ENCODE assay signal across 11 cellular contexts in the genomic region with DNA sequence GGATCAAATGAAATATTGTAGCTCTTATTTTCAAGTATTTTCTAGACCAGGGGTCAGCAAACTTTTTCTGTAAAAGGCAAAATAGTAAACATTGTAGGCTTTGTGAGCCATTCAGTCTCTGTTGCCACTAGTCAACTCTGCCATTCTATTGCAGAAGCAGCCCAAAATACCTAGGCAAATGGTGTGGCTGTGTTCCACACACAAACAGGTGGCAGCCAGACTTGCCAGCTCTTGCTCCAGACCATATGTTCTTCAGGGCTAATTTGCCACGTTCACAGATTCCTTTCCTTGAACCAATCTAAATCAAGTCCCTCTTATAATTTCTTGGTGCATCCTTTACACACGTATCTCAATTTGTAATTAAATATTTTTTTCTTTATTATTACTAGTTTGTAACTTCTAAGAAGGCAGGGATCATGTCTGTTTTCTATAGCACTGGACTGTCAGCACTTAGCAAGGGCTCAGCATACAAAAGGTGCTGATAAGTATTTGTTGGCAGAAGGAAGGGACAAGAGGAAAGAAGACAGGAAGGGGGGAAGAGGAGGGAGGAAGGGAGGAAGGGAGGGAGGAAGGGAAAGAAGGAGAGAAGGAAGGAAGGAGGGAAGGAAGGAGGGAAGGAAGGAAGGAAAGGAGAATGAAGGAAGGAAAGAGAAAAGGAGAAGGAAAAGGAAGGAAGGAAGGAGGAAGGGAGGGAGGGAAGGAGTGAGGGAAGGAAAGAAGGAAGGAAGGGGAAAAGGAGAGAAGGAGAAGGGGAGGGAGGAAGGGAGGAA.
DNase-seq lines count a peak whose midpoint lies in the region; ATAC-seq and TF ChIP-seq lines count a peak whose summit lies in the region.
"Had no signal": no experiment of that assay in that cellular context is flagged by ENCODE, and none has a peak within 500 bp of the region (broad histone marks: within the 10 kb centered on the region; RNA-seq: fewer than 3 reads in every experiment).

No MANE protein-coding gene starts in this region.

- peak overlapping the region; percentile 63 for H3K27ac Mint-ChIP-seq in stimulated activated effector memory CD8-positive, alpha-beta T cell treated with anti-CD3 and anti-CD28 coated beads, Interleukin-12 subunit alpha, Interleukin-12 subunit beta, amount 100 ng/mL, for 72 hours
- no peak overlapping the region for H3K27ac Mint-ChIP-seq in activated CD8-positive, alpha-beta T cell treated with anti-CD3 and anti-CD28 coated beads, Interleukin-2, amount 10 ng/mL, durations not matched to agents 7 days and 5 days
- H3K27ac Mint-ChIP-seq: progenitor cell of endocrine pancreas had no signal

- peaks cover 43% of the 10 kb centered on the region for H3K36me3 ChIP-seq in OCI-LY3 (replicated peaks; ENCODE audit: low read depth, low read length)
- no peaks in the 10 kb centered on the region for H3K36me3 ChIP-seq in testis (ENCODE audit: low read depth, missing control alignments)

- H3K4me3 ChIP-seq in OCI-LY3 (ENCODE audit: low read length): 0 out of 2 replicates have a peak overlapping the region, but pooled peaks have one; percentile 4
- H3K4me3 ChIP-seq in testis: no peak overlapping the region
- H3K4me3 ChIP-seq: dorsolateral prefrontal cortex had no signal

- TF ChIP-seq CTCF in OCI-LY3 (IDR thresholded peaks at IDR 0.05; ENCODE audit: low read depth, low read length) (no peak), testis (IDR thresholded peaks at IDR 0.05) (no peak)

- POLR2A ChIA-PET in activated CD8-positive, alpha-beta T cell treated with anti-CD3 and anti-CD28 coated beads, Interleukin-2, amount 10 ng/mL, durations not matched to agents 7 days and 5 days (lab: Charles Lee): no interaction called here

- H3K9me3 Mint-ChIP-seq in stimulated activated effector memory CD8-positive, alpha-beta T cell treated with anti-CD3 and anti-CD28 coated beads, Interleukin-12 subunit alpha, Interleukin-12 subunit beta, amount 100 ng/mL, for 72 hours: no peaks in the 10 kb centered on the region
- H3K9me3 Mint-ChIP-seq in activated CD8-positive, alpha-beta T cell treated with anti-CD3 and anti-CD28 coated beads, Interleukin-2, amount 10 ng/mL, durations not matched to agents 7 days and 5 days (ENCODE audit: insufficient read depth): no peaks in the 10 kb centered on the region

- H3K27me3 ChIP-seq in OCI-LY3 (ENCODE audit: low read depth, low read length) (no peaks in the 10 kb centered on the region), testis (no peaks in the 10 kb centered on the region)

- no peak for TF ChIP-seq POLR2A in testis (IDR thresholded peaks at IDR 0.05)

- no peak overlapping the region for H3K4me3 Mint-ChIP-seq in stimulated activated effector memory CD8-positive, alpha-beta T cell treated with anti-CD3 and anti-CD28 coated beads, Interleukin-12 subunit alpha, Interleukin-12 subunit beta, amount 100 ng/mL, for 72 hours
- H3K4me3 Mint-ChIP-seq in activated CD8-positive, alpha-beta T cell treated with anti-CD3 and anti-CD28 coated beads, Interleukin-2, amount 10 ng/mL, durations not matched to agents 7 days and 5 days: no peak overlapping the region

- peak overlapping the region; percentile 85 for H3K4me2 ChIP-seq in OCI-LY3 (ENCODE audit: low read length)

- peak; percentile 63 for ATAC-seq in HG02870 (IDR thresholded peaks at IDR 0.05; ENCODE audit: unreplicated experiment)
- no peak for ATAC-seq in stimulated activated effector memory CD8-positive, alpha-beta T cell treated with anti-CD3 and anti-CD28 coated beads, Interleukin-12 subunit alpha, Interleukin-12 subunit beta, amount 100 ng/mL, for 72 hours
- ATAC-seq in activated CD8-positive, alpha-beta T cell treated with anti-CD3 and anti-CD28 coated beads, Interleukin-2, amount 10 ng/mL, durations not matched to agents 7 days and 5 days: no peak

- no peaks in the 10 kb centered on the region for H4K20me1 ChIP-seq in OCI-LY3 (ENCODE audit: insufficient read depth, low read length)

- 72 to 74% methylated on average over 2 of the region's 2 CpGs for WGBS in testis, 2 donors

- H3K4me1 ChIP-seq in OCI-LY3 (ENCODE audit: low read length): peaks cover 80% of the 10 kb centered on the region
- no peaks in the 10 kb centered on the region for H3K4me1 ChIP-seq in testis

- DNase-seq in NCI-H82 (lab: John Stamatoyannopoulos, UW) (peak; percentile 42), NCI-H82 treated with DMSO at 0.1 percent for 48 hours (lab: John Stamatoyannopoulos, UW; ENCODE audit: unreplicated experiment) (no peak), Ammon's horn (ENCODE audit: low spot score) (no peak), testis (no peak)
- peak in 1 of 2 donors; percentile 45 for DNase-seq in stimulated activated effector memory CD8-positive, alpha-beta T cell treated with anti-CD3 and anti-CD28 coated beads, Interleukin-12 subunit alpha, Interleukin-12 subunit beta, amount 100 ng/mL, for 72 hours (ENCODE audit: low spot score in 2 of 2)
- DNase-seq in activated CD8-positive, alpha-beta T cell treated with anti-CD3 and anti-CD28 coated beads, Interleukin-2, amount 10 ng/mL, durations not matched to agents 7 days and 5 days: no peak
- DNase-seq: ACHN had no signal

- CTCF ChIA-PET in activated CD8-positive, alpha-beta T cell treated with anti-CD3 and anti-CD28 coated beads, Interleukin-2, amount 10 ng/mL, durations not matched to agents 7 days and 5 days (lab: Charles Lee): interaction anchor here (1.2 kb wide), 1 partner anchor 56 kb away, joined by 3 read pairs; no protein-coding TSS in a partner anchor

- intact Hi-C loops in testis (cut with DNase I; ENCODE audit: low total_unique reads): no loop called here

- peaks cover 36% of the 10 kb centered on the region for H3K4me1 Mint-ChIP-seq in stimulated activated effector memory CD8-positive, alpha-beta T cell treated with anti-CD3 and anti-CD28 coated beads, Interleukin-12 subunit alpha, Interleukin-12 subunit beta, amount 100 ng/mL, for 72 hours
- peaks cover 25% of the 10 kb centered on the region for H3K4me1 Mint-ChIP-seq in activated CD8-positive, alpha-beta T cell treated with anti-CD3 and anti-CD28 coated beads, Interleukin-2, amount 10 ng/mL, durations not matched to agents 7 days and 5 days (ENCODE audit: low read depth)

- H3K27ac ChIP-seq in OCI-LY3 (ENCODE audit: low read length): peak overlapping the region; percentile 91
- no peak overlapping the region for H3K27ac ChIP-seq in testis

- peaks cover 19% of the 10 kb centered on the region for H3K36me3 Mint-ChIP-seq in stimulated activated effector memory CD8-positive, alpha-beta T cell treated with anti-CD3 and anti-CD28 coated beads, Interleukin-12 subunit alpha, Interleukin-12 subunit beta, amount 100 ng/mL, for 72 hours
- peaks cover 15% of the 10 kb centered on the region for H3K36me3 Mint-ChIP-seq in activated CD8-positive, alpha-beta T cell treated with anti-CD3 and anti-CD28 coated beads, Interleukin-2, amount 10 ng/mL, durations not matched to agents 7 days and 5 days (ENCODE audit: low read depth)

- H3K79me2 ChIP-seq in OCI-LY3 (ENCODE audit: low read length): peaks cover 35% of the 10 kb centered on the region

- peak overlapping the region; percentile 71; the same call in 1 of the 2 replicates for H3K9ac ChIP-seq in OCI-LY3 (ENCODE audit: low read length)

- H2AFZ ChIP-seq in OCI-LY3 (ENCODE audit: low read depth, low read length): no peak overlapping the region

- H3K9me3 ChIP-seq in OCI-LY3 (ENCODE audit: insufficient read depth, low read length) (no peaks in the 10 kb centered on the region), testis (no peaks in the 10 kb centered on the region)

- H3K27me3 Mint-ChIP-seq in activated CD8-positive, alpha-beta T cell treated with anti-CD3 and anti-CD28 coated beads, Interleukin-2, amount 10 ng/mL, durations not matched to agents 7 days and 5 days (ENCODE audit: low read depth): peaks cover 4% of the 10 kb centered on the region
